Comparison of ENCODE assay signal across 1 cellular context in genomic region chr1:113904292-113904673, GRCh38.
TF ChIP-seq lines count a peak whose summit lies in the region.

No MANE protein-coding gene starts in this region.

TF ChIP-seq in HCT116, 20 proteins besides CTCF, POLR2A, EP300 and RAD21 (continued from another document):
- TF ChIP-seq MAX (IDR thresholded peaks at IDR 0.05) (no peak), EGR1 (IDR thresholded peaks at IDR 0.05; ENCODE audit: low read depth) (no peak), TCF7L2 (IDR thresholded peaks at IDR 0.05; ENCODE audit: borderline replicate concordance, extremely low read depth, insufficient read depth, insufficient read length) (no peak), EZH2phosphoT487 (IDR thresholded peaks at IDR 0.05; ENCODE audit: borderline replicate concordance) (no peak), CEBPB (IDR thresholded peaks at IDR 0.05; ENCODE audit: low read depth) (no peak), POLR2AphosphoS5 (IDR thresholded peaks at IDR 0.05; ENCODE audit: low read depth, low read length) (no peak), JUND (IDR thresholded peaks at IDR 0.05) (no peak)
